ENCODE assay signal across 1 cellular context in the genomic region with DNA sequence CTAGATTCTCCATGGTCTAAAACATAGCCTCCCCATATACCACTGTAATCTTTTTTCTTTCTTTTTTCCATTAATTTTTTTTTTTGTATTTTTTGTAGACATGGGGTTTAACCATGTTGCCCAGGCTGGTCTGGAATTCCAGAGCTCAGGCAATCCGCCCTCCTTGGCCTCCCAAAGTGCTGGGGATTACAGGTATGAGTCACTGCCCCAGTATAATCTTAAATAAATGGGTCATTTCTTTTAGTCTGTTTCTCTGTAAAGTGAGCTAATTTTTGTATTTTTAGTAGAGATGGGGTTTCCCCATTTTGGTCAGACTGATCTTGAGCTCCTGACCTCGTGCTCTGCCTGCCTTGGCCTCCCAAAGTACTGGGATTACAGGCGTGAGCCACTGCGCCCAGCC.
TF ChIP-seq lines count a peak whose summit lies in the region.

No MANE protein-coding gene starts in this region.

TF ChIP-seq in K562, 482 proteins besides CTCF, POLR2A, EP300 and RAD21:
- no peak for TF ChIP-seq HNRNPUL1 (IDR thresholded peaks at IDR 0.05; ENCODE audit: low read length)
- TF ChIP-seq, protein P1, sequence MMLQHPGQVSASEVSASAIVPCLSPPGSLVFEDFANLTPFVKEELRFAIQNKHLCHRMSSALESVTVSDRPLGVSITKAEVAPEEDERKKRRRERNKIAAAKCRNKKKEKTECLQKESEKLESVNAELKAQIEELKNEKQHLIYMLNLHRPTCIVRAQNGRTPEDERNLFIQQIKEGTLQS (IDR thresholded peaks at IDR 0.05) = no peak
- TF ChIP-seq, protein P1 (CRISPR knock-in tag; conservative IDR thresholded peaks at IDR 0.05) = no peak
- TF ChIP-seq TAF7 (tag; IDR thresholded peaks at IDR 0.05) = no peak
- TF ChIP-seq, protein P2, sequence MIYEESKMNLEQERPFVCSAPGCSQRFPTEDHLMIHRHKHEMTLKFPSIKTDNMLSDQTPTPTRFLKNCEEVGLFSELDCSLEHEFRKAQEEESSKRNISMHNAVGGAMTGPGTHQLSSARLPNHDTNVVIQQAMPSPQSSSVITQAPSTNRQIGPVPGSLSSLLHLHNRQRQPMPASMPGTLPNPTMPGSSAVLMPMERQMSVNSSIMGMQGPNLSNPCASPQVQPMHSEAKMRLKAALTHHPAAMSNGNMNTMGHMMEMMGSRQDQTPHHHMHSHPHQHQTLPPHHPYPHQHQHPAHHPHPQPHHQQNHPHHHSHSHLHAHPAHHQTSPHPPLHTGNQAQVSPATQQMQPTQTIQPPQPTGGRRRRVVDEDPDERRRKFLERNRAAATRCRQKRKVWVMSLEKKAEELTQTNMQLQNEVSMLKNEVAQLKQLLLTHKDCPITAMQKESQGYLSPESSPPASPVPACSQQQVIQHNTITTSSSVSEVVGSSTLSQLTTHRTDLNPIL (CRISPR knock-in tag; IDR thresholded peaks at IDR 0.05) = no peak
- no peak for TF ChIP-seq ZNF830 (CRISPR knock-in tag; IDR thresholded peaks at IDR 0.05)
- TF ChIP-seq, protein P3, sequence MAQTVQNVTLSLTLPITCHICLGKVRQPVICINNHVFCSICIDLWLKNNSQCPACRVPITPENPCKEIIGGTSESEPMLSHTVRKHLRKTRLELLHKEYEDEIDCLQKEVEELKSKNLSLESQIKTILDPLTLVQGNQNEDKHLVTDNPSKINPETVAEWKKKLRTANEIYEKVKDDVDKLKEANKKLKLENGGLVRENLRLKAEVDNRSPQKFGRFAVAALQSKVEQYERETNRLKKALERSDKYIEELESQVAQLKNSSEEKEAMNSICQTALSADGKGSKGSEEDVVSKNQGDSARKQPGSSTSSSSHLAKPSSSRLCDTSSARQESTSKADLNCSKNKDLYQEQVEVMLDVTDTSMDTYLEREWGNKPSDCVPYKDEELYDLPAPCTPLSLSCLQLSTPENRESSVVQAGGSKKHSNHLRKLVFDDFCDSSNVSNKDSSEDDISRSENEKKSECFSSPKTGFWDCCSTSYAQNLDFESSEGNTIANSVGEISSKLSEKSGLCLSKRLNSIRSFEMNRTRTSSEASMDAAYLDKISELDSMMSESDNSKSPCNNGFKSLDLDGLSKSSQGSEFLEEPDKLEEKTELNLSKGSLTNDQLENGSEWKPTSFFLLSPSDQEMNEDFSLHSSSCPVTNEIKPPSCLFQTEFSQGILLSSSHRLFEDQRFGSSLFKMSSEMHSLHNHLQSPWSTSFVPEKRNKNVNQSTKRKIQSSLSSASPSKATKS (CRISPR knock-in tag; IDR thresholded peaks at IDR 0.05) = no peak
- no peak for TF ChIP-seq ZNF583 (CRISPR knock-in tag; IDR thresholded peaks at IDR 0.05)
- TF ChIP-seq SMAD4 (CRISPR knock-in tag; conservative IDR thresholded peaks at IDR 0.05) = no peak
- no peak for TF ChIP-seq MYNN (IDR thresholded peaks at IDR 0.05)
- no peak for TF ChIP-seq MYNN (CRISPR knock-in tag; IDR thresholded peaks at IDR 0.05)
- TF ChIP-seq, protein P4, sequence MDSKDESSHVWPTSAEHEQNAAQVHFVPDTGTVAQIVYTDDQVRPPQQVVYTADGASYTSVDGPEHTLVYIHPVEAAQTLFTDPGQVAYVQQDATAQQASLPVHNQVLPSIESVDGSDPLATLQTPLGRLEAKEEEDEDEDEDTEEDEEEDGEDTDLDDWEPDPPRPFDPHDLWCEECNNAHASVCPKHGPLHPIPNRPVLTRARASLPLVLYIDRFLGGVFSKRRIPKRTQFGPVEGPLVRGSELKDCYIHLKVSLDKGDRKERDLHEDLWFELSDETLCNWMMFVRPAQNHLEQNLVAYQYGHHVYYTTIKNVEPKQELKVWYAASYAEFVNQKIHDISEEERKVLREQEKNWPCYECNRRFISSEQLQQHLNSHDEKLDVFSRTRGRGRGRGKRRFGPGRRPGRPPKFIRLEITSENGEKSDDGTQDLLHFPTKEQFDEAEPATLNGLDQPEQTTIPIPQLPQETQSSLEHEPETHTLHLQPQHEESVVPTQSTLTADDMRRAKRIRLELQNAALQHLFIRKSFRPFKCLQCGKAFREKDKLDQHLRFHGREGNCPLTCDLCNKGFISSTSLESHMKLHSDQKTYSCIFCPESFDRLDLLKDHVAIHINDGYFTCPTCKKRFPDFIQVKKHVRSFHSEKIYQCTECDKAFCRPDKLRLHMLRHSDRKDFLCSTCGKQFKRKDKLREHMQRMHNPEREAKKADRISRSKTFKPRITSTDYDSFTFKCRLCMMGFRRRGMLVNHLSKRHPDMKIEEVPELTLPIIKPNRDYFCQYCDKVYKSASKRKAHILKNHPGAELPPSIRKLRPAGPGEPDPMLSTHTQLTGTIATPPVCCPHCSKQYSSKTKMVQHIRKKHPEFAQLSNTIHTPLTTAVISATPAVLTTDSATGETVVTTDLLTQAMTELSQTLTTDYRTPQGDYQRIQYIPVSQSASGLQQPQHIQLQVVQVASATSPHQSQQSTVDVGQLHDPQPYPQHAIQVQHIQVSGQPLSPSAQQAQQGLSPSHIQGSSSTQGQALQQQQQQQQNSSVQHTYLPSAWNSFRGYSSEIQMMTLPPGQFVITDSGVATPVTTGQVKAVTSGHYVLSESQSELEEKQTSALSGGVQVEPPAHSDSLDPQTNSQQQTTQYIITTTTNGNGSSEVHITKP (IDR thresholded peaks at IDR 0.05; ENCODE audit: partially characterized antibody) = no peak
- no peak for TF ChIP-seq RBM34 (IDR thresholded peaks at IDR 0.05; ENCODE audit: borderline replicate concordance, insufficient read depth, low read length)
- TF ChIP-seq ZBTB1 (CRISPR knock-in tag; IDR thresholded peaks at IDR 0.05; ENCODE audit: borderline replicate concordance, low read depth) = no peak
- TF ChIP-seq, protein P5, sequence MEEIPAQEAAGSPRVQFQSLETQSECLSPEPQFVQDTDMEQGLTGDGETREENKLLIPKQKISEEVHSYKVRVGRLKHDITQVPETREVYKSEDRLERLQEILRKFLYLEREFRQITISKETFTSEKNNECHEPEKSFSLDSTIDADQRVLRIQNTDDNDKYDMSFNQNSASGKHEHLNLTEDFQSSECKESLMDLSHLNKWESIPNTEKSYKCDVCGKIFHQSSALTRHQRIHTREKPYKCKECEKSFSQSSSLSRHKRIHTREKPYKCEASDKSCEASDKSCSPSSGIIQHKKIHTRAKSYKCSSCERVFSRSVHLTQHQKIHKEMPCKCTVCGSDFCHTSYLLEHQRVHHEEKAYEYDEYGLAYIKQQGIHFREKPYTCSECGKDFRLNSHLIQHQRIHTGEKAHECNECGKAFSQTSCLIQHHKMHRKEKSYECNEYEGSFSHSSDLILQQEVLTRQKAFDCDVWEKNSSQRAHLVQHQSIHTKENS (CRISPR knock-in tag; IDR thresholded peaks at IDR 0.05) = no peak
- TF ChIP-seq, protein P6, sequence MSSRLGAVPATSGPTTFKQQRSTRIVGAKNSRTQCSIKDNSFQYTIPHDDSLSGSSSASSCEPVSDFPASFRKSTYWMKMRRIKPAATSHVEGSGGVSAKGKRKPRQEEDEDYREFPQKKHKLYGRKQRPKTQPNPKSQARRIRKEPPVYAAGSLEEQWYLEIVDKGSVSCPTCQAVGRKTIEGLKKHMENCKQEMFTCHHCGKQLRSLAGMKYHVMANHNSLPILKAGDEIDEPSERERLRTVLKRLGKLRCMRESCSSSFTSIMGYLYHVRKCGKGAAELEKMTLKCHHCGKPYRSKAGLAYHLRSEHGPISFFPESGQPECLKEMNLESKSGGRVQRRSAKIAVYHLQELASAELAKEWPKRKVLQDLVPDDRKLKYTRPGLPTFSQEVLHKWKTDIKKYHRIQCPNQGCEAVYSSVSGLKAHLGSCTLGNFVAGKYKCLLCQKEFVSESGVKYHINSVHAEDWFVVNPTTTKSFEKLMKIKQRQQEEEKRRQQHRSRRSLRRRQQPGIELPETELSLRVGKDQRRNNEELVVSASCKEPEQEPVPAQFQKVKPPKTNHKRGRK (tag; IDR thresholded peaks at IDR 0.05) = no peak
- no peak for TF ChIP-seq E2F3 (CRISPR knock-in tag; IDR thresholded peaks at IDR 0.05)
- TF ChIP-seq, protein P7, sequence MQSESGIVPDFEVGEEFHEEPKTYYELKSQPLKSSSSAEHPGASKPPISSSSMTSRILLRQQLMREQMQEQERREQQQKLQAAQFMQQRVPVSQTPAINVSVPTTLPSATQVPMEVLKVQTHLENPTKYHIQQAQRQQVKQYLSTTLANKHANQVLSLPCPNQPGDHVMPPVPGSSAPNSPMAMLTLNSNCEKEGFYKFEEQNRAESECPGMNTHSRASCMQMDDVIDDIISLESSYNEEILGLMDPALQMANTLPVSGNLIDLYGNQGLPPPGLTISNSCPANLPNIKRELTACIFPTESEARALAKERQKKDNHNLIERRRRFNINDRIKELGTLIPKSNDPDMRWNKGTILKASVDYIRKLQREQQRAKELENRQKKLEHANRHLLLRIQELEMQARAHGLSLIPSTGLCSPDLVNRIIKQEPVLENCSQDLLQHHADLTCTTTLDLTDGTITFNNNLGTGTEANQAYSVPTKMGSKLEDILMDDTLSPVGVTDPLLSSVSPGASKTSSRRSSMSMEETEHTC (IDR thresholded peaks at IDR 0.05) = no peak
- TF ChIP-seq, protein P8, sequence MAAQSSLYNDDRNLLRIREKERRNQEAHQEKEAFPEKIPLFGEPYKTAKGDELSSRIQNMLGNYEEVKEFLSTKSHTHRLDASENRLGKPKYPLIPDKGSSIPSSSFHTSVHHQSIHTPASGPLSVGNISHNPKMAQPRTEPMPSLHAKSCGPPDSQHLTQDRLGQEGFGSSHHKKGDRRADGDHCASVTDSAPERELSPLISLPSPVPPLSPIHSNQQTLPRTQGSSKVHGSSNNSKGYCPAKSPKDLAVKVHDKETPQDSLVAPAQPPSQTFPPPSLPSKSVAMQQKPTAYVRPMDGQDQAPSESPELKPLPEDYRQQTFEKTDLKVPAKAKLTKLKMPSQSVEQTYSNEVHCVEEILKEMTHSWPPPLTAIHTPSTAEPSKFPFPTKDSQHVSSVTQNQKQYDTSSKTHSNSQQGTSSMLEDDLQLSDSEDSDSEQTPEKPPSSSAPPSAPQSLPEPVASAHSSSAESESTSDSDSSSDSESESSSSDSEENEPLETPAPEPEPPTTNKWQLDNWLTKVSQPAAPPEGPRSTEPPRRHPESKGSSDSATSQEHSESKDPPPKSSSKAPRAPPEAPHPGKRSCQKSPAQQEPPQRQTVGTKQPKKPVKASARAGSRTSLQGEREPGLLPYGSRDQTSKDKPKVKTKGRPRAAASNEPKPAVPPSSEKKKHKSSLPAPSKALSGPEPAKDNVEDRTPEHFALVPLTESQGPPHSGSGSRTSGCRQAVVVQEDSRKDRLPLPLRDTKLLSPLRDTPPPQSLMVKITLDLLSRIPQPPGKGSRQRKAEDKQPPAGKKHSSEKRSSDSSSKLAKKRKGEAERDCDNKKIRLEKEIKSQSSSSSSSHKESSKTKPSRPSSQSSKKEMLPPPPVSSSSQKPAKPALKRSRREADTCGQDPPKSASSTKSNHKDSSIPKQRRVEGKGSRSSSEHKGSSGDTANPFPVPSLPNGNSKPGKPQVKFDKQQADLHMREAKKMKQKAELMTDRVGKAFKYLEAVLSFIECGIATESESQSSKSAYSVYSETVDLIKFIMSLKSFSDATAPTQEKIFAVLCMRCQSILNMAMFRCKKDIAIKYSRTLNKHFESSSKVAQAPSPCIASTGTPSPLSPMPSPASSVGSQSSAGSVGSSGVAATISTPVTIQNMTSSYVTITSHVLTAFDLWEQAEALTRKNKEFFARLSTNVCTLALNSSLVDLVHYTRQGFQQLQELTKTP (IDR thresholded peaks at IDR 0.05; ENCODE audit: low read depth in 1 of 2, partially characterized antibody in 2 of 2) = no peak
